Comparison of ENCODE assay signal across 15 cellular contexts in genomic region chr9:92774274-92774673, GRCh38. TPM values are rescaled to one million over a fixed set of nuclear protein-coding genes. Genes with fewer than 3 reads are reported as not detected.
DNase-seq lines count a peak whose midpoint lies in the region; ATAC-seq and TF ChIP-seq lines count a peak whose summit lies in the region.
"Had no signal": no experiment of that assay in that cellular context is flagged by ENCODE, and none has a peak within 500 bp of the region (broad histone marks: within the 10 kb centered on the region; RNA-seq: fewer than 3 reads in every experiment).

No MANE protein-coding gene starts in this region.

- H3K9me3 ChIP-seq in A673 (ENCODE audit: low read depth, low read length, poor library complexity, severe bottlenecking) (no peaks in the 10 kb centered on the region), GM23248 (ENCODE audit: low read depth) (no peaks in the 10 kb centered on the region), H9 (ENCODE audit: control insufficient read depth, low read depth, low read length) (no peaks in the 10 kb centered on the region)
- H3K9me3 ChIP-seq: upper lobe of right lung had no signal

- peaks cover 15% of the 10 kb centered on the region for H3F3A ChIP-seq in GM23248 (ENCODE audit: insufficient read depth)

- CTCF ChIA-PET in A673 (lab: Charles Lee) = interaction anchor here (0.9 kb wide), 1 partner anchor 9 kb away, joined by 3 read pairs; no protein-coding TSS in a partner anchor

- no peak overlapping the region for H2BK12ac ChIP-seq in H9 (ENCODE audit: insufficient read length, low read depth, low read length)

- no peak overlapping the region for H3K23ac ChIP-seq in H9 (ENCODE audit: insufficient read length, low read depth, low read length)

- H3K36me3 Mint-ChIP-seq in H9 (ENCODE audit: insufficient read depth in 1 of 3, low read depth in 3 of 3) = no peaks in the 10 kb centered on the region

- no peak overlapping the region for H4K91ac ChIP-seq in H9 (ENCODE audit: insufficient read length, low read depth, low read length)

- H2AFZ ChIP-seq in GM23248 (no peak overlapping the region), H9 (ENCODE audit: low read length) (no peak overlapping the region)
- H2AFZ ChIP-seq: GM23338 had no signal

- no peak overlapping the region for H2BK5ac ChIP-seq in H9 (ENCODE audit: insufficient read length, low read length)

- WGBS in GM23248 (ENCODE audit: low coverage in 1 of 2, low lambda C conversion rate in 2 of 2, missing lambda C conversion rate in 2 of 2), 2 experiments = 0% methylated on average over 1 of the region's 1 CpG
- WGBS in H9 (ENCODE audit: extremely low coverage, insufficient read length, low lambda C conversion rate) = no CpG with 5 or more reads among the region's 1 CpG

- H3K4me1 ChIP-seq in A673 (ENCODE audit: insufficient read depth, low read length, poor library complexity, severe bottlenecking) = peaks cover 4% of the 10 kb centered on the region
- peaks cover 8% of the 10 kb centered on the region for H3K4me1 ChIP-seq in GM23248 (ENCODE audit: insufficient read depth)
- no peaks in the 10 kb centered on the region; the same call in 1 of the 2 replicates for H3K4me1 ChIP-seq in H9 (ENCODE audit: insufficient read depth, low read length)
- H3K4me1 ChIP-seq: upper lobe of right lung had no signal

- H3K4ac ChIP-seq in H9 (ENCODE audit: low read depth, low read length) = no peak overlapping the region

- H2BK20ac ChIP-seq in H9 (ENCODE audit: low read depth, low read length, poor library complexity, severe bottlenecking) = no peak overlapping the region

- H3K9me2 ChIP-seq in GM23248 (ENCODE audit: insufficient read depth) = no peaks in the 10 kb centered on the region

- in situ Hi-C loops in GM23248 (cut with MboI) = no loop called here

- DNase-seq in A673 (ENCODE audit: low spot score) (peak; percentile 18), GM23248 (peak; percentile 96), amniotic epithelial cell (ENCODE audit: low read depth) (peak; percentile 90), glomerular visceral epithelial cell (ENCODE audit: extremely low spot score) (peak; percentile 66), cerebellar nuclear complex (lab: John Stamatoyannopoulos, UW) (no peak), NCI-H1092 treated with DMSO at 0.1 percent for 48 hours (lab: John Stamatoyannopoulos, UW) (no peak), H9 (no peak)
- DNase-seq: endodermal cell, naive B cell, NCI-H187, upper lobe of right lung had no signal

- no peaks in the 10 kb centered on the region for H3K23me2 ChIP-seq in H9 (ENCODE audit: insufficient read length, low read depth, low read length, poor library complexity, severe bottlenecking)

- H3K27me3 Mint-ChIP-seq in H9 (ENCODE audit: low read depth) = peaks cover 4% of the 10 kb centered on the region; the same call in 1 of the 2 replicates

- H3K36me3 ChIP-seq in A673 (ENCODE audit: insufficient read depth, low read length, poor library complexity, severe bottlenecking) (no peaks in the 10 kb centered on the region), GM23248 (ENCODE audit: low read depth) (no peaks in the 10 kb centered on the region)
- H3K36me3 ChIP-seq: upper lobe of right lung had no signal

- H3K4me3 ChIP-seq in A673 (ENCODE audit: low read depth, low read length, poor library complexity, severe bottlenecking) (no peak overlapping the region), GM23248 (no peak overlapping the region)
- H3K4me3 ChIP-seq: GM23338, upper lobe of right lung had no signal

- H3K4me2 ChIP-seq in GM23248 (ENCODE audit: unreplicated experiment) (peak overlapping the region; percentile 28), H9 (ENCODE audit: insufficient read depth, insufficient read length, low read length) (no peak overlapping the region)
- H3K4me2 ChIP-seq: GM23338 had no signal

- H2AK5ac ChIP-seq in H9 (ENCODE audit: insufficient read length, low read length) = no peak overlapping the region

- H4K20me1 ChIP-seq in GM23248 (ENCODE audit: insufficient read depth) (no peaks in the 10 kb centered on the region), H9 (ENCODE audit: control insufficient read depth, insufficient read depth, insufficient read length) (peaks cover 2% of the 10 kb centered on the region)

- intact Hi-C loops in A673 (cut with micrococcal nuclease; ENCODE audit: unreplicated experiment) = no loop called here

- TF ChIP-seq CTCF in A673 (conservative IDR thresholded peaks at IDR 0.05; ENCODE audit: low read depth, low read length) = no peak
- no peak for TF ChIP-seq CTCF in H9 (conservative IDR thresholded peaks at IDR 0.05)

- peaks cover 0 to under 1% of the 10 kb centered on the region in 2 experiments; a peak in 3 of 5 replicates for H3K9me3 Mint-ChIP-seq in H9
- H3K9me3 Mint-ChIP-seq: GM23338 had no signal

- no peak for ATAC-seq in HG03139 (IDR thresholded peaks at IDR 0.05; ENCODE audit: unreplicated experiment)
- ATAC-seq: GM23338, HepG2, upper lobe of right lung had no signal

- no peak overlapping the region for H3K18ac ChIP-seq in H9 (ENCODE audit: insufficient read length, low read depth, low read length)

- H4K5ac ChIP-seq in H9 (ENCODE audit: insufficient read length, low read depth, low read length) = no peak overlapping the region

- H3K9ac ChIP-seq in GM23248 = peak overlapping the region; percentile 48
- H3K9ac ChIP-seq in H9 (ENCODE audit: extremely low read depth, insufficient read length, low read length) = no peak overlapping the region

- H3K27ac ChIP-seq in A673 (ENCODE audit: low read depth, low read length, poor library complexity, severe bottlenecking) (no peak overlapping the region), GM23248 (peak overlapping the region; percentile 64), H9 (ENCODE audit: insufficient read length, low read depth, low read length) (no peak overlapping the region)
- H3K27ac ChIP-seq: C4-2B, upper lobe of right lung had no signal

- no peak overlapping the region for H3K56ac ChIP-seq in H9 (ENCODE audit: insufficient read length, low read depth, low read length)

- H4K8ac ChIP-seq in H9 (replicated peaks; ENCODE audit: insufficient read length, low read depth, low read length) = no peak overlapping the region

- peaks cover 8 to 14% of the 10 kb centered on the region in 2 experiments for H3K4me1 Mint-ChIP-seq in H9

- no peaks in the 10 kb centered on the region for H3K79me1 ChIP-seq in H9 (ENCODE audit: insufficient read depth, low read depth, low read length, poor library complexity, severe bottlenecking)

- H3K14ac ChIP-seq in H9 (ENCODE audit: insufficient read depth, low read length) = no peak overlapping the region

- POLR2A ChIA-PET in A673 (lab: Charles Lee; ENCODE audit: low non-redundant PET) = no interaction called here

- no peak overlapping the region for H3K4me3 Mint-ChIP-seq in H9
- H3K4me3 Mint-ChIP-seq: endodermal cell, GM23338, naive B cell had no signal

- no peak overlapping the region for H3T11ph ChIP-seq in H9 (ENCODE audit: low read length)

- no TSS peak for BruUV-seq in A673 (replicated peaks; lab: Mats Ljungman, UMichigan)

- H3K79me2 ChIP-seq in GM23248 (ENCODE audit: insufficient read depth) = no peaks in the 10 kb centered on the region
- no peaks in the 10 kb centered on the region for H3K79me2 ChIP-seq in H9 (ENCODE audit: insufficient read depth, low read length)

- no peak overlapping the region for H2BK120ac ChIP-seq in H9 (ENCODE audit: low read depth, low read length, poor library complexity, severe bottlenecking)

- no peak overlapping the region; a peak in 1 of 7 replicates for H3K27ac Mint-ChIP-seq in H9
- H3K27ac Mint-ChIP-seq: endodermal cell, GM23338 had no signal

- H3K27me3 ChIP-seq in A673 (replicated peaks; ENCODE audit: insufficient read depth, low read depth, low read length, poor library complexity) (no peaks in the 10 kb centered on the region), GM23248 (replicated peaks; ENCODE audit: insufficient read depth) (peaks cover 6% of the 10 kb centered on the region), H9 (ENCODE audit: insufficient read depth, low read length) (no peaks in the 10 kb centered on the region)
- H3K27me3 ChIP-seq: upper lobe of right lung had no signal

- no peak overlapping the region for H2BK15ac ChIP-seq in H9 (ENCODE audit: low read depth, low read length)

RNA-seq across cellular contexts. Expression of gene BICD2, which starts 9.6 kb away (rescaled TPM):
- 44.3 and 47.8 TPM in 2 replicates for total RNA-seq in A673 (2021)
- 45.0 and 53.5 TPM in 2 replicates for total RNA-seq in GM23248 (2014; rRNA removed; shearing (Covaris generic))
- 25.6 and 27.5 TPM in 2 replicates for polyA plus RNA-seq in GM23248 (2016; fragmentation: Nextera tagmentation; extraction: Ambion mirVana)
- 21.2 and 22.3 TPM in 2 replicates for total RNA-seq in H9 (2021)

Comparison
In these comparisons a context has a peak if more than half of its experiments do, and no peak if none do; other contexts are left out.
1. DNase-seq: peak in A673 (single experiment), GM23248 (single experiment), amniotic epithelial cell (single experiment) and glomerular visceral epithelial cell (single experiment); none in cerebellar nuclear complex (0 of 2), NCI-H1092 treated with DMSO at 0.1 percent for 48 hours (single experiment) and H9 (single experiment).